Comparison of ENCODE assay signal across 14 cellular contexts in genomic region chr2:67879586-67880290, GRCh38.
DNase-seq lines count a peak whose midpoint lies in the region; ATAC-seq, FAIRE-seq and TF ChIP-seq lines count a peak whose summit lies in the region.
"Had no signal": no experiment of that assay in that cellular context is flagged by ENCODE, and none has a peak within 500 bp of the region (broad histone marks: within the 10 kb centered on the region; RNA-seq: fewer than 3 reads in every experiment).

No MANE protein-coding gene starts in this region.

- in situ Hi-C loops in G401 (cut with HindIII; ENCODE audit: low sequenced_read_pairs) = no loop called here

- DNase-seq in EH (ENCODE audit: low read depth) (peak; percentile 87), RCC 7860 (ENCODE audit: low spot score) (peak; percentile 68), epithelial cell of esophagus (ENCODE audit: low read depth) (peak; percentile 82), non-pigmented ciliary epithelial cell (ENCODE audit: low read depth) (peak; percentile 44), G401 (ENCODE audit: low spot score) (no peak), SW480 (ENCODE audit: low spot score) (no peak)
- no peak for DNase-seq in central memory CD4-positive, alpha-beta T cell
- DNase-seq: activated CD8-positive, alpha-beta T cell treated with anti-CD3 and anti-CD28 coated beads, Interleukin-2, amount 10 ng/mL, durations not matched to agents 7 days and 5 days; activated gamma-delta T cell treated with Interleukin-2 at 50 U/mL for 16 hours; colonic mucosa; DMS53; stimulated activated CD4-positive, alpha-beta T cell treated with anti-CD3 and anti-CD28 coated beads, Interleukin-1b, Interleukin-23, amount 100 ng/mL, for 48 hours had no signal

- H3K4me3 ChIP-seq in epithelial cell of esophagus (ENCODE audit: low read length) = no peak overlapping the region
- H3K4me3 ChIP-seq: colonic mucosa, SJCRH30 had no signal

- no peak for TF ChIP-seq CTCF in epithelial cell of esophagus (IDR thresholded peaks at IDR 0.05; ENCODE audit: insufficient read depth, low read depth, low read length, missing control alignments)

- peak; percentile 83 for FAIRE-seq in RCC 7860 (lab: Jason Lieb, UNC)

- no peak for ATAC-seq in GM18519 (IDR thresholded peaks at IDR 0.05; ENCODE audit: low FRiP score, unreplicated experiment)
- ATAC-seq: activated CD8-positive, alpha-beta T cell treated with anti-CD3 and anti-CD28 coated beads, Interleukin-2, amount 10 ng/mL, durations not matched to agents 7 days and 5 days had no signal

Comparison
In these comparisons a context has a peak if more than half of its experiments do, and no peak if none do; other contexts are left out.
1. DNase-seq: peak in EH (single experiment), RCC 7860 (single experiment), epithelial cell of esophagus (single experiment) and non-pigmented ciliary epithelial cell (single experiment); none in central memory CD4-positive, alpha-beta T cell (single experiment), G401 (single experiment) and SW480 (single experiment).